ENCODE assay signal across 2 cellular contexts in genomic region chr22:30878516-30879365, GRCh38.
TF ChIP-seq lines count a peak whose summit lies in the region.

No MANE protein-coding gene starts in this region.

TF ChIP-seq in HEK293, 187 proteins besides CTCF, POLR2A, EP300 and RAD21 (continued from another document):
- TF ChIP-seq PATZ1 (tag by site-specific recombination; IDR thresholded peaks at IDR 0.05) (peak; percentile 40; the same call in 1 of the 2 replicates), ZFP69B (tag by site-specific recombination; IDR thresholded peaks at IDR 0.05) (peak; percentile 33; the same call in 1 of the 2 replicates), ZNF692 (tag by site-specific recombination; IDR thresholded peaks at IDR 0.05) (peak; percentile 68; the same call in 1 of the 2 replicates), ZSCAN30 (tag by site-specific recombination; IDR thresholded peaks at IDR 0.05) (no peak), ZBTB48 (tag by site-specific recombination; IDR thresholded peaks at IDR 0.05) (0 out of 2 replicates have a peak, but pooled peaks have one; percentile 26), GFI1B (tag by site-specific recombination; IDR thresholded peaks at IDR 0.05) (no peak), ZNF335 (tag by site-specific recombination; conservative IDR thresholded peaks at IDR 0.05) (peak; percentile 32; the same call in 1 of the 2 replicates), BCL11B (tag by site-specific recombination; IDR thresholded peaks at IDR 0.05; ENCODE audit: low read depth) (no peak)

TF ChIP-seq in SK-N-SH, 30 proteins besides CTCF, POLR2A, EP300 and RAD21 (continued from another document):
- no peak for TF ChIP-seq IRF3 (IDR thresholded peaks at IDR 0.05; ENCODE audit: low read depth, low read length)
- peak; percentile 17 for TF ChIP-seq CHD2 (IDR thresholded peaks at IDR 0.05; ENCODE audit: low read length, partially characterized antibody)
- no peak for TF ChIP-seq REST (IDR thresholded peaks at IDR 0.05; ENCODE audit: low read depth, low read length)
- TF ChIP-seq USF2 (IDR thresholded peaks at IDR 0.05; ENCODE audit: borderline replicate concordance, low read depth, low read length): peak; percentile 41; the same call in 1 of the 2 replicates
- TF ChIP-seq RCOR1 (IDR thresholded peaks at IDR 0.05; ENCODE audit: low read length): no peak
